8 cellular contexts compared by ENCODE assay signal in genomic region chr12:2624543-2625266, GRCh38.
A peak's percentile ranks its signal among the peaks of the same experiment; 100 is the strongest.
DNase-seq lines count a peak whose midpoint lies in the region; ATAC-seq and TF ChIP-seq lines count a peak whose summit lies in the region.

No MANE protein-coding gene starts in this region.

- no peaks in the 10 kb centered on the region for H3K27me3 ChIP-seq in GM23248 (replicated peaks; ENCODE audit: insufficient read depth)
- no peaks in the 10 kb centered on the region for H3K27me3 ChIP-seq in SJSA1 (replicated peaks)
- H3K27me3 ChIP-seq in foreskin keratinocyte, result peaks cover 15% of the 10 kb centered on the region

- WGBS in GM23248 (ENCODE audit: low coverage in 1 of 2, low lambda C conversion rate in 2 of 2, missing lambda C conversion rate in 2 of 2), 2 experiments, result 78 to 80% methylated on average over 19 of the region's 19 CpGs

- H3K4me2 ChIP-seq in GM23248 (ENCODE audit: unreplicated experiment), result no peak overlapping the region

- no peaks in the 10 kb centered on the region for H3K79me2 ChIP-seq in GM23248 (ENCODE audit: insufficient read depth)

- no peak overlapping the region for H3K9ac ChIP-seq in GM23248

- H3K9me3 Mint-ChIP-seq in activated T-cell treated with anti-CD3 and anti-CD28 coated beads, Interleukin-2, amount 50 U/mL, for 24 hours, result no peaks in the 10 kb centered on the region
- H3K9me3 Mint-ChIP-seq in activated CD4-positive, alpha-beta T cell treated with anti-CD3 and anti-CD28 coated beads, Interleukin-2, amount 10 ng/mL, durations not matched to agents 7 days and 5 days, result no peaks in the 10 kb centered on the region

- no peak overlapping the region for H3K27ac Mint-ChIP-seq in activated T-cell treated with anti-CD3 and anti-CD28 coated beads, Interleukin-2, amount 50 U/mL, for 24 hours
- H3K27ac Mint-ChIP-seq in activated CD4-positive, alpha-beta T cell treated with anti-CD3 and anti-CD28 coated beads, Interleukin-2, amount 10 ng/mL, durations not matched to agents 7 days and 5 days, result no peak overlapping the region

- no peaks in the 10 kb centered on the region for H3K36me3 Mint-ChIP-seq in activated T-cell treated with anti-CD3 and anti-CD28 coated beads, Interleukin-2, amount 50 U/mL, for 24 hours (ENCODE audit: low read depth)
- H3K36me3 Mint-ChIP-seq in activated CD4-positive, alpha-beta T cell treated with anti-CD3 and anti-CD28 coated beads, Interleukin-2, amount 10 ng/mL, durations not matched to agents 7 days and 5 days (ENCODE audit: low read depth), result no peaks in the 10 kb centered on the region

- H3K9me3 ChIP-seq in GM23248 (ENCODE audit: low read depth) (no peaks in the 10 kb centered on the region), SJSA1 (replicated peaks) (no peaks in the 10 kb centered on the region)

- peaks cover 6% of the 10 kb centered on the region for H3K4me1 Mint-ChIP-seq in activated T-cell treated with anti-CD3 and anti-CD28 coated beads, Interleukin-2, amount 50 U/mL, for 24 hours (ENCODE audit: low read depth)
- no peaks in the 10 kb centered on the region for H3K4me1 Mint-ChIP-seq in activated CD4-positive, alpha-beta T cell treated with anti-CD3 and anti-CD28 coated beads, Interleukin-2, amount 10 ng/mL, durations not matched to agents 7 days and 5 days

- H3F3A ChIP-seq in GM23248 (ENCODE audit: insufficient read depth), result no peaks in the 10 kb centered on the region

- no peaks in the 10 kb centered on the region for H3K9me2 ChIP-seq in GM23248 (ENCODE audit: insufficient read depth)

- TF ChIP-seq CTCF in foreskin keratinocyte (conservative IDR thresholded peaks at IDR 0.05) (peak; percentile 58), GM13976 (IDR thresholded peaks at IDR 0.05; ENCODE audit: borderline replicate concordance, control extremely low read depth, extremely low read depth, insufficient read depth, missing control alignments) (no peak)

- H3K27ac ChIP-seq in GM23248, result no peak overlapping the region
- no peak overlapping the region for H3K27ac ChIP-seq in SJSA1
- H3K27ac ChIP-seq in foreskin keratinocyte, result no peak overlapping the region

- in situ Hi-C loops in GM23248 (cut with MboI) (no loop called here), GM13976 (cut with MboI; ENCODE audit: low sequenced_read_pairs, unreplicated experiment) (no loop called here)

- no peaks in the 10 kb centered on the region for H4K20me1 ChIP-seq in GM23248 (ENCODE audit: insufficient read depth)

- no peak overlapping the region for H3K4me3 Mint-ChIP-seq in activated T-cell treated with anti-CD3 and anti-CD28 coated beads, Interleukin-2, amount 50 U/mL, for 24 hours
- no peak overlapping the region for H3K4me3 Mint-ChIP-seq in activated CD4-positive, alpha-beta T cell treated with anti-CD3 and anti-CD28 coated beads, Interleukin-2, amount 10 ng/mL, durations not matched to agents 7 days and 5 days

- peak; percentile 73 for ATAC-seq in foreskin keratinocyte

- CTCF ChIA-PET in activated CD4-positive, alpha-beta T cell treated with anti-CD3 and anti-CD28 coated beads, Interleukin-2, amount 10 ng/mL, durations not matched to agents 7 days and 5 days (lab: Charles Lee), result interaction anchor here (1.0 kb wide), 1 partner anchor 9 kb away, joined by 4 read pairs; no protein-coding TSS in a partner anchor

- H3K27me3 Mint-ChIP-seq in activated T-cell treated with anti-CD3 and anti-CD28 coated beads, Interleukin-2, amount 50 U/mL, for 24 hours, result peaks cover 48% of the 10 kb centered on the region
- peaks cover 21% of the 10 kb centered on the region for H3K27me3 Mint-ChIP-seq in activated CD4-positive, alpha-beta T cell treated with anti-CD3 and anti-CD28 coated beads, Interleukin-2, amount 10 ng/mL, durations not matched to agents 7 days and 5 days

- POLR2A ChIA-PET in activated CD4-positive, alpha-beta T cell treated with anti-CD3 and anti-CD28 coated beads, Interleukin-2, amount 10 ng/mL, durations not matched to agents 7 days and 5 days (lab: Charles Lee), result no interaction called here

- no peak overlapping the region for H2AFZ ChIP-seq in GM23248

- peaks cover 9% of the 10 kb centered on the region; the same call in 1 of the 2 replicates for H3K36me3 ChIP-seq in GM23248 (ENCODE audit: low read depth)
- H3K36me3 ChIP-seq in SJSA1, result no peaks in the 10 kb centered on the region

- H3K4me1 ChIP-seq in GM23248 (ENCODE audit: insufficient read depth) (no peaks in the 10 kb centered on the region), SJSA1 (replicated peaks) (no peaks in the 10 kb centered on the region), foreskin keratinocyte (no peaks in the 10 kb centered on the region)

- no peak overlapping the region for H3K4me3 ChIP-seq in GM23248
- H3K4me3 ChIP-seq in SJSA1, result no peak overlapping the region

- DNase-seq in AG20443 (ENCODE audit: low spot score) (peak; percentile 29), GM23248 (peak; percentile 73), SJSA1 (ENCODE audit: low read depth in 1 of 2, low spot score in 2 of 2) (peak; percentile 35 to 69), foreskin keratinocyte (peak; percentile 9), GM13976 (ENCODE audit: low spot score) (no peak), NCI-H187 treated with DMSO at 0.1 percent for 48 hours (lab: John Stamatoyannopoulos, UW) (no peak)
- DNase-seq in activated T-cell treated with anti-CD3 and anti-CD28 coated beads, Interleukin-2, amount 50 U/mL, for 24 hours, result no peak
- no peak for DNase-seq in activated CD4-positive, alpha-beta T cell treated with anti-CD3 and anti-CD28 coated beads, Interleukin-2, amount 10 ng/mL, durations not matched to agents 7 days and 5 days

Comparison
In these comparisons a context has a peak if more than half of its experiments do, and no peak if none do; other contexts are left out.
1. DNase-seq: peak in AG20443 (single experiment), GM23248 (single experiment), SJSA1 (2 of 2) and foreskin keratinocyte (2 of 2); none in activated T-cell treated with anti-CD3 and anti-CD28 coated beads, Interleukin-2, amount 50 U/mL, for 24 hours (single experiment), GM13976 (single experiment), NCI-H187 treated with DMSO at 0.1 percent for 48 hours (single experiment) and activated CD4-positive, alpha-beta T cell treated with anti-CD3 and anti-CD28 coated beads, Interleukin-2, amount 10 ng/mL, durations not matched to agents 7 days and 5 days (single experiment).